29 cellular contexts compared by ENCODE assay signal in the genomic region with DNA sequence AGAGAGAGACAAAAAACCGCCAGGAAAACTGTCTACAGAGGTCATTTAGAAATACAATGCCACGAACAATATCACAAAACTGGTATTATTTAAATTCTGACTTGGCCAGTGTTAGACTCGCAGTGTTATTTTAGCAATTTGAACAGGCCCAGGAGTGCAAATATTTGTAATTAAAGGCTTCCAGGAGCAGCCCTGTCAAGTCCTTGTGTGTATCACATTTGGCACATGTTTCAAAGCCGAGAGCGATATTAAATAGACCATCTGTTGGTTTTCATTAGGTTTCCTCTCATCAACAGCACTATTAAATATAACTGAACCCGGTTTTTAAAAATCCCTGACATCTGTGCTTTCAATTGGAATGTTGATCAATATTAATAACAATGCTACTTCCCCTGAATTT.
A peak's percentile ranks its signal among the peaks of the same experiment; 100 is the strongest.
DNase-seq lines count a peak whose midpoint lies in the region; ATAC-seq and TF ChIP-seq lines count a peak whose summit lies in the region.
"Had no signal": no experiment of that assay in that cellular context is flagged by ENCODE, and none has a peak within 500 bp of the region (broad histone marks: within the 10 kb centered on the region; RNA-seq: fewer than 3 reads in every experiment).

No MANE protein-coding gene starts in this region.

- TF ChIP-seq POLR2A in adrenal gland (IDR thresholded peaks at IDR 0.05) = no peak

- H3K9me3 ChIP-seq in adrenal gland (replicated peaks in 1 of 3) = no peaks in the 10 kb centered on the region
- H3K9me3 ChIP-seq: ovary, testis had no signal

- DNase-seq in NCI-H2171 treated with DMSO at 0.1 percent for 48 hours (lab: John Stamatoyannopoulos, UW) (peak; percentile 17), NCI-H2171 (lab: John Stamatoyannopoulos, UW) (no peak), NCI-H2029 (lab: John Stamatoyannopoulos, UW) (peak; percentile 60), NCI-H774 (lab: John Stamatoyannopoulos, UW) (peak; percentile 44), activated gamma-delta T cell treated with Interleukin-2 at 50 U/mL for 16 hours (no peak), adrenal gland (no peak), foreskin melanocyte (no peak)
- DNase-seq: activated CD4-positive, alpha-beta T cell treated with anti-CD3 and anti-CD28 coated beads, Interleukin-2, amount 50 U/mL, for 4 hours; activated CD8-positive, alpha-beta memory T cell treated with anti-CD3 and anti-CD28 coated beads, Interleukin-2, amount 10 ng/mL, durations not matched to agents 7 days and 5 days; activated naive CD4-positive, alpha-beta T cell; activated T-cell treated with anti-CD3 and anti-CD28 coated beads, Interleukin-2, amount 50 U/mL, for 4 hours; AML-193; CD4-positive, alpha-beta T cell; dorsolateral prefrontal cortex; esophagus squamous epithelium; foreskin keratinocyte; H7; heart right ventricle; left ventricle myocardium superior; mesendoderm; NCI-H2227 treated with DMSO at 0.1 percent for 48 hours; ovary; PC-3; SK-N-SH; stimulated activated naive CD8-positive, alpha-beta T cell treated with anti-CD3 and anti-CD28 coated beads, Interleukin-15, Interleukin-2, amounts not matched to agents 100 U/mL and 50 U/mL, for 24 hours; testis had no signal

- ATAC-seq in HG03354 (IDR thresholded peaks at IDR 0.05; ENCODE audit: poor library complexity, severe bottlenecking, unreplicated experiment) = no peak
- ATAC-seq: A549; activated CD8-positive, alpha-beta memory T cell treated with anti-CD3 and anti-CD28 coated beads, Interleukin-2, amount 10 ng/mL, durations not matched to agents 7 days and 5 days; activated T-cell treated with anti-CD3 and anti-CD28 coated beads, Interleukin-2, amount 50 U/mL, for 4 hours; foreskin keratinocyte; heart right ventricle; left ventricle myocardium superior; PC-3; stimulated activated naive CD8-positive, alpha-beta T cell treated with anti-CD3 and anti-CD28 coated beads, Interleukin-15, Interleukin-2, amounts not matched to agents 100 U/mL and 50 U/mL, for 24 hours had no signal

- WGBS in adrenal gland, 4 donors = 65 to 78% (median 71%) methylated on average over 6 of the region's 6 CpGs

- H3K27me3 ChIP-seq in adrenal gland = no peaks in the 10 kb centered on the region
- H3K27me3 ChIP-seq: esophagus squamous epithelium, foreskin keratinocyte, heart right ventricle, ovary, testis had no signal

- no peaks in the 10 kb centered on the region for H3K36me3 ChIP-seq in adrenal gland (replicated peaks in 1 of 2)
- H3K36me3 ChIP-seq: esophagus squamous epithelium, heart right ventricle, ovary had no signal

- H3K27ac ChIP-seq in adrenal gland = no peak overlapping the region
- H3K27ac ChIP-seq: A549, dorsolateral prefrontal cortex, esophagus squamous epithelium, foreskin keratinocyte, heart right ventricle, ovary, skin epidermis, testis had no signal

- no peak for TF ChIP-seq CTCF in adrenal gland (IDR thresholded peaks at IDR 0.05)

- intact Hi-C loops in adrenal gland (cut with DNase I) = no loop called here

- no peak overlapping the region for H3K4me3 ChIP-seq in adrenal gland
- H3K4me3 ChIP-seq: A549, dorsolateral prefrontal cortex, esophagus squamous epithelium, heart right ventricle, ovary, skin epidermis, testis had no signal

- H3K4me1 ChIP-seq in adrenal gland (replicated peaks in 1 of 2) = no peaks in the 10 kb centered on the region
- H3K4me1 ChIP-seq: A549, esophagus squamous epithelium, foreskin keratinocyte, heart right ventricle, testis had no signal

Comparison
In these comparisons a context has a peak if more than half of its experiments do, and no peak if none do; other contexts are left out.
1. DNase-seq: peak in NCI-H2171 treated with DMSO at 0.1 percent for 48 hours (single experiment), NCI-H2029 (single experiment) and NCI-H774 (single experiment); none in NCI-H2171 (single experiment), activated gamma-delta T cell treated with Interleukin-2 at 50 U/mL for 16 hours (single experiment), adrenal gland (0 of 7) and foreskin melanocyte (single experiment).